Comparison of ENCODE assay signal across 1 cellular context in the genomic region with DNA sequence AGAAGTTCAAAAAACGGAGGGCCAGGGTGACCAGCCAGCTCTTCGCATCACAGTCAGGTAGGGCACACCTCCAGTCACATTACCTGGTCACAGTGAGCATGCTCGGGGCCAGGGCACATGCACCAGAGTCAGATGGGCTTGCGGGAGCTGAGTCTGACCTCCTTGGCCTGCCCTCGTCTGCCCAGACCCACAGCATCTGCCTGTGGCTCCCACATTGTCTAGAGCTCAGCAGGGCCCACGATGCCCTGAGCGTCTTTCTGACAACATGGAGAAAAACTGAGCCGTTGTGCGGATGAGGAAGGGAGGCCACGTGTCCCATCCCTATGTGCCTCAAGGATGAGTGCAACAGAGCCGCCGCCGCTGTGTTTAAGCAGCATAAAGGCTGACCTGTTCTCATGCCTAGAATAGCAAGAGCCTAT.
TF ChIP-seq lines count a peak whose summit lies in the region.

No MANE protein-coding gene starts in this region.

TF ChIP-seq in H1, 55 proteins besides CTCF, POLR2A, EP300 and RAD21 (continued from another document):
- TF ChIP-seq, protein P1, sequence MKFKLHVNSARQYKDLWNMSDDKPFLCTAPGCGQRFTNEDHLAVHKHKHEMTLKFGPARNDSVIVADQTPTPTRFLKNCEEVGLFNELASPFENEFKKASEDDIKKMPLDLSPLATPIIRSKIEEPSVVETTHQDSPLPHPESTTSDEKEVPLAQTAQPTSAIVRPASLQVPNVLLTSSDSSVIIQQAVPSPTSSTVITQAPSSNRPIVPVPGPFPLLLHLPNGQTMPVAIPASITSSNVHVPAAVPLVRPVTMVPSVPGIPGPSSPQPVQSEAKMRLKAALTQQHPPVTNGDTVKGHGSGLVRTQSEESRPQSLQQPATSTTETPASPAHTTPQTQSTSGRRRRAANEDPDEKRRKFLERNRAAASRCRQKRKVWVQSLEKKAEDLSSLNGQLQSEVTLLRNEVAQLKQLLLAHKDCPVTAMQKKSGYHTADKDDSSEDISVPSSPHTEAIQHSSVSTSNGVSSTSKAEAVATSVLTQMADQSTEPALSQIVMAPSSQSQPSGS (IDR thresholded peaks at IDR 0.05; ENCODE audit: low read length) = no peak
